In genomic region chr3:152296382-152296781, GRCh38 we compare ENCODE assay signal across 14 cellular contexts. TPM values are rescaled to one million over a fixed set of nuclear protein-coding genes. Genes with fewer than 3 reads are reported as not detected.
A peak's percentile ranks its signal among the peaks of the same experiment; 100 is the strongest.
DNase-seq lines count a peak whose midpoint lies in the region; ATAC-seq and TF ChIP-seq lines count a peak whose summit lies in the region.
"Had no signal": no experiment of that assay in that cellular context is flagged by ENCODE, and none has a peak within 500 bp of the region (broad histone marks: within the 10 kb centered on the region; RNA-seq: fewer than 3 reads in every experiment).

No MANE protein-coding gene starts in this region.

- no peak for DNase-seq in activated naive CD4-positive, alpha-beta T cell (lab: John Stamatoyannopoulos, UW)
- DNase-seq in activated CD8-positive, alpha-beta T cell treated with anti-CD3 and anti-CD28 coated beads, Interleukin-2, amount 10 ng/mL, durations not matched to agents 7 days and 5 days: no peak
- no peak for DNase-seq in uterus
- DNase-seq in retina: no peak
- DNase-seq: DMS79 treated with DMSO at 0.1 percent for 48 hours; lower lobe of right lung; NCI-H187; NCI-H526; RPMI8226; stimulated activated CD4-positive, alpha-beta T cell treated with anti-CD3 and anti-CD28 coated beads, Interleukin-15, amount 100 ng/mL, for 24 hours had no signal

- H3K27me3 Mint-ChIP-seq in activated naive CD4-positive, alpha-beta T cell treated with anti-CD3 and anti-CD28 coated beads, Interleukin-2, amount 50 U/mL, for 24 hours: no peaks in the 10 kb centered on the region
- H3K27me3 Mint-ChIP-seq in activated CD8-positive, alpha-beta T cell treated with anti-CD3 and anti-CD28 coated beads, Interleukin-2, amount 10 ng/mL, durations not matched to agents 7 days and 5 days (ENCODE audit: low read depth): no peaks in the 10 kb centered on the region

- CTCF ChIA-PET in activated CD8-positive, alpha-beta T cell treated with anti-CD3 and anti-CD28 coated beads, Interleukin-2, amount 10 ng/mL, durations not matched to agents 7 days and 5 days (lab: Charles Lee): interaction anchor here (0.8 to 1.8 kb wide), 4 partner anchors 11 to 113 kb away, joined by 3 to 5 read pairs (median 3); no protein-coding TSS in a partner anchor

- peaks cover 31% of the 10 kb centered on the region for H3K36me3 Mint-ChIP-seq in activated naive CD4-positive, alpha-beta T cell treated with anti-CD3 and anti-CD28 coated beads, Interleukin-2, amount 50 U/mL, for 24 hours
- peaks cover 59% of the 10 kb centered on the region for H3K36me3 Mint-ChIP-seq in activated CD8-positive, alpha-beta T cell treated with anti-CD3 and anti-CD28 coated beads, Interleukin-2, amount 10 ng/mL, durations not matched to agents 7 days and 5 days (ENCODE audit: low read depth)

- intact Hi-C loops in uterus (cut with DNase I; ENCODE audit: low total_unique reads): no loop called here

- H3K4me3 Mint-ChIP-seq in activated naive CD4-positive, alpha-beta T cell treated with anti-CD3 and anti-CD28 coated beads, Interleukin-2, amount 50 U/mL, for 24 hours: peak overlapping the region; percentile 67
- no peak overlapping the region for H3K4me3 Mint-ChIP-seq in activated CD8-positive, alpha-beta T cell treated with anti-CD3 and anti-CD28 coated beads, Interleukin-2, amount 10 ng/mL, durations not matched to agents 7 days and 5 days

- TF ChIP-seq POLR2A in uterus (IDR thresholded peaks at IDR 0.05): no peak

- POLR2A ChIA-PET in activated CD8-positive, alpha-beta T cell treated with anti-CD3 and anti-CD28 coated beads, Interleukin-2, amount 10 ng/mL, durations not matched to agents 7 days and 5 days (lab: Charles Lee): interaction anchor here (1.0 kb wide), 1 partner anchor 17 kb away, joined by 3 read pairs; no protein-coding TSS in a partner anchor

- H3K4me1 ChIP-seq in muscle layer of colon (ENCODE audit: insufficient read depth, low read length) (peaks cover 73% of the 10 kb centered on the region), uterus (peaks cover 3 to 6% of the 10 kb centered on the region in 2 donors)

- H3K27ac ChIP-seq in muscle layer of colon (ENCODE audit: low read depth, low read length): peak overlapping the region; percentile 2
- H3K27ac ChIP-seq in uterus: peak overlapping the region; percentile 38 to 92
- H3K27ac ChIP-seq: lower lobe of right lung had no signal

- no peak for TF ChIP-seq CTCF in uterus (IDR thresholded peaks at IDR 0.05)

- no peaks in the 10 kb centered on the region for H3K36me3 ChIP-seq in muscle layer of colon (ENCODE audit: insufficient read depth, low read length)
- H3K36me3 ChIP-seq in uterus: no peaks in the 10 kb centered on the region

- no peak for ATAC-seq in activated CD8-positive, alpha-beta T cell treated with anti-CD3 and anti-CD28 coated beads, Interleukin-2, amount 10 ng/mL, durations not matched to agents 7 days and 5 days
- no peak for ATAC-seq in GM21447 (IDR thresholded peaks at IDR 0.05; ENCODE audit: unreplicated experiment)
- ATAC-seq in GM18907 (IDR thresholded peaks at IDR 0.05; ENCODE audit: unreplicated experiment): no peak
- ATAC-seq: lower lobe of right lung had no signal

- H3K4me1 Mint-ChIP-seq in activated naive CD4-positive, alpha-beta T cell treated with anti-CD3 and anti-CD28 coated beads, Interleukin-2, amount 50 U/mL, for 24 hours: peaks cover 86% of the 10 kb centered on the region
- H3K4me1 Mint-ChIP-seq in activated CD8-positive, alpha-beta T cell treated with anti-CD3 and anti-CD28 coated beads, Interleukin-2, amount 10 ng/mL, durations not matched to agents 7 days and 5 days (ENCODE audit: low read depth): peaks cover 75% of the 10 kb centered on the region

- no peaks in the 10 kb centered on the region for H3K9me3 Mint-ChIP-seq in activated naive CD4-positive, alpha-beta T cell treated with anti-CD3 and anti-CD28 coated beads, Interleukin-2, amount 50 U/mL, for 24 hours
- H3K9me3 Mint-ChIP-seq in activated CD8-positive, alpha-beta T cell treated with anti-CD3 and anti-CD28 coated beads, Interleukin-2, amount 10 ng/mL, durations not matched to agents 7 days and 5 days (ENCODE audit: insufficient read depth): no peaks in the 10 kb centered on the region

- no peaks in the 10 kb centered on the region for H3K9me3 ChIP-seq in muscle layer of colon (ENCODE audit: low read length)
- no peaks in the 10 kb centered on the region for H3K9me3 ChIP-seq in uterus
- H3K9me3 ChIP-seq: lower lobe of right lung had no signal

- H3K27me3 ChIP-seq in muscle layer of colon (ENCODE audit: control insufficient read depth in 1 of 2, insufficient read depth in 2 of 2, low read length in 2 of 2) (no peaks in the 10 kb centered on the region), uterus (no peaks in the 10 kb centered on the region)

- no peak overlapping the region for H3K9ac ChIP-seq in muscle layer of colon (ENCODE audit: low read length)

- H3K27ac Mint-ChIP-seq in activated naive CD4-positive, alpha-beta T cell treated with anti-CD3 and anti-CD28 coated beads, Interleukin-2, amount 50 U/mL, for 24 hours: peak overlapping the region; percentile 85
- H3K27ac Mint-ChIP-seq in activated CD8-positive, alpha-beta T cell treated with anti-CD3 and anti-CD28 coated beads, Interleukin-2, amount 10 ng/mL, durations not matched to agents 7 days and 5 days: peak overlapping the region; percentile 41

- H3K4me3 ChIP-seq in muscle layer of colon (ENCODE audit: low read depth in 1 of 2, low read length in 2 of 2) (no peak overlapping the region), uterus (no peak overlapping the region)
- H3K4me3 ChIP-seq: lower lobe of right lung had no signal

RNA-seq across cellular contexts. Expression of gene MBNL1, which starts 27.7 kb away (rescaled TPM):
- total RNA-seq in activated CD8-positive, alpha-beta T cell treated with anti-CD3 and anti-CD28 coated beads, Interleukin-2, amount 10 ng/mL, durations not matched to agents 7 days and 5 days: 100 to 1,000 TPM; 469 to 504 TPM
- 100 to 1,000 TPM; 219 to 470 (median 243) TPM for total RNA-seq in uterus
